In genomic region chr22:30933457-30933856, GRCh38 we compare ENCODE assay signal across 21 cellular contexts. TPM values are rescaled to one million over a fixed set of nuclear protein-coding genes. Genes with fewer than 3 reads are reported as not detected.
DNase-seq lines count a peak whose midpoint lies in the region; ATAC-seq, FAIRE-seq and TF ChIP-seq lines count a peak whose summit lies in the region.
"Had no signal": no experiment of that assay in that cellular context is flagged by ENCODE, and none has a peak within 500 bp of the region (broad histone marks: within the 10 kb centered on the region; RNA-seq: fewer than 3 reads in every experiment).

No MANE protein-coding gene starts in this region.

- no peak for FAIRE-seq in frontal cortex (lab: Jason Lieb, UNC)
- FAIRE-seq: A204.1, GM12892, GM18507 had no signal

- peaks cover 17% of the 10 kb centered on the region for H3K4me1 Mint-ChIP-seq in activated T-cell treated with anti-CD3 and anti-CD28 coated beads, Interleukin-2, amount 50 U/mL, for 24 hours (ENCODE audit: low read depth)
- peaks cover 6% of the 10 kb centered on the region for H3K4me1 Mint-ChIP-seq in endothelial cell (ENCODE audit: unreplicated experiment)
- H3K4me1 Mint-ChIP-seq in stimulated activated effector memory CD8-positive, alpha-beta T cell treated with anti-CD3 and anti-CD28 coated beads, Interleukin-12 subunit alpha, Interleukin-12 subunit beta, amount 100 ng/mL, for 72 hours = peaks cover 16% of the 10 kb centered on the region

- H3K9me3 ChIP-seq in HEK293 (ENCODE audit: control insufficient read depth, insufficient read depth, low read depth, low read length) = no peaks in the 10 kb centered on the region
- H3K9me3 ChIP-seq: BE2C had no signal

- no peak for ATAC-seq in stimulated activated effector memory CD8-positive, alpha-beta T cell treated with anti-CD3 and anti-CD28 coated beads, Interleukin-12 subunit alpha, Interleukin-12 subunit beta, amount 100 ng/mL, for 72 hours
- no peak for ATAC-seq in GM18868 (IDR thresholded peaks at IDR 0.05; ENCODE audit: unreplicated experiment)

- no peaks in the 10 kb centered on the region for H3K4me1 ChIP-seq in HEK293 (ENCODE audit: control insufficient read depth, insufficient read depth, low read length)
- H3K4me1 ChIP-seq: BE2C had no signal

- H3K36me3 Mint-ChIP-seq in activated T-cell treated with anti-CD3 and anti-CD28 coated beads, Interleukin-2, amount 50 U/mL, for 24 hours (ENCODE audit: low read depth) = peaks cover 92% of the 10 kb centered on the region
- H3K36me3 Mint-ChIP-seq in endothelial cell (ENCODE audit: low read depth, unreplicated experiment) = peaks cover 76% of the 10 kb centered on the region
- H3K36me3 Mint-ChIP-seq in stimulated activated effector memory CD8-positive, alpha-beta T cell treated with anti-CD3 and anti-CD28 coated beads, Interleukin-12 subunit alpha, Interleukin-12 subunit beta, amount 100 ng/mL, for 72 hours = peaks cover 98% of the 10 kb centered on the region

- no peaks in the 10 kb centered on the region for H3K27me3 Mint-ChIP-seq in activated T-cell treated with anti-CD3 and anti-CD28 coated beads, Interleukin-2, amount 50 U/mL, for 24 hours
- peaks cover 2% of the 10 kb centered on the region for H3K27me3 Mint-ChIP-seq in endothelial cell (ENCODE audit: unreplicated experiment)

- TF ChIP-seq CTCF in HEK293 (tag by site-specific recombination; IDR thresholded peaks at IDR 0.05) = no peak
- no peak for TF ChIP-seq CTCF in endothelial cell (IDR thresholded peaks at IDR 0.05; ENCODE audit: unreplicated experiment)

- no peak overlapping the region for H3K27ac ChIP-seq in HEK293 (ENCODE audit: extremely low read depth, low read depth, low read length)
- H3K27ac ChIP-seq: KMS-11 had no signal

- H3K4me3 Mint-ChIP-seq in activated T-cell treated with anti-CD3 and anti-CD28 coated beads, Interleukin-2, amount 50 U/mL, for 24 hours = no peak overlapping the region
- peak overlapping the region; percentile 47 for H3K4me3 Mint-ChIP-seq in endothelial cell (ENCODE audit: unreplicated experiment)
- no peak overlapping the region for H3K4me3 Mint-ChIP-seq in stimulated activated effector memory CD8-positive, alpha-beta T cell treated with anti-CD3 and anti-CD28 coated beads, Interleukin-12 subunit alpha, Interleukin-12 subunit beta, amount 100 ng/mL, for 72 hours

- H3K27ac Mint-ChIP-seq in activated T-cell treated with anti-CD3 and anti-CD28 coated beads, Interleukin-2, amount 50 U/mL, for 24 hours = peak overlapping the region; percentile 13
- no peak overlapping the region for H3K27ac Mint-ChIP-seq in endothelial cell (ENCODE audit: unreplicated experiment)
- H3K27ac Mint-ChIP-seq in stimulated activated effector memory CD8-positive, alpha-beta T cell treated with anti-CD3 and anti-CD28 coated beads, Interleukin-12 subunit alpha, Interleukin-12 subunit beta, amount 100 ng/mL, for 72 hours = peak overlapping the region; percentile 88

- POLR2A ChIA-PET in HEK293 (lab: Yijun Ruan, JAX) = no interaction called here

- no peaks in the 10 kb centered on the region for H3K9me3 Mint-ChIP-seq in activated T-cell treated with anti-CD3 and anti-CD28 coated beads, Interleukin-2, amount 50 U/mL, for 24 hours
- no peaks in the 10 kb centered on the region for H3K9me3 Mint-ChIP-seq in endothelial cell (ENCODE audit: unreplicated experiment)
- no peaks in the 10 kb centered on the region for H3K9me3 Mint-ChIP-seq in stimulated activated effector memory CD8-positive, alpha-beta T cell treated with anti-CD3 and anti-CD28 coated beads, Interleukin-12 subunit alpha, Interleukin-12 subunit beta, amount 100 ng/mL, for 72 hours
- H3K9me3 Mint-ChIP-seq: CD4-positive, CD25-positive, alpha-beta regulatory T cell had no signal

- CTCF ChIA-PET in HEK293 (lab: Yijun Ruan, JAX) = no interaction called here

- DNase-seq in activated T-cell treated with anti-CD3 and anti-CD28 coated beads, Interleukin-2, amount 50 U/mL, for 24 hours = no peak
- no peak for DNase-seq in activated T-cell treated with anti-CD3 and anti-CD28 coated beads, Interleukin-2, amount 50 U/mL, for 48 hours
- no peak for DNase-seq in endothelial cell (ENCODE audit: low spot score)
- DNase-seq in stimulated activated effector memory CD8-positive, alpha-beta T cell treated with anti-CD3 and anti-CD28 coated beads, Interleukin-12 subunit alpha, Interleukin-12 subunit beta, amount 100 ng/mL, for 72 hours (ENCODE audit: low spot score in 2 of 2) = no peak
- DNase-seq in frontal cortex (ENCODE audit: low spot score in 2 of 2) = no peak
- DNase-seq: BE2C; Calu3; CD4-positive, CD25-positive, alpha-beta regulatory T cell; MV-4-11; NCI-H187; NCI-H226; NCI-H524; NCI-H82; RPMI8226; SHP77 treated with DMSO at 0.1 percent for 48 hours had no signal

- H3K36me3 ChIP-seq in HEK293 (ENCODE audit: control insufficient read depth in 2 of 2, insufficient read depth in 1 of 2, low read length in 2 of 2) = peaks cover 70 to 95% of the 10 kb centered on the region in 2 experiments

- H3K4me3 ChIP-seq in HEK293 (ENCODE audit: low read depth, low read length) = no peak overlapping the region

TF ChIP-seq in HEK293, 187 proteins besides CTCF, POLR2A, EP300 and RAD21:
- TF ChIP-seq MZF1 (tag by site-specific recombination; IDR thresholded peaks at IDR 0.05; ENCODE audit: borderline replicate concordance) (no peak), ZNF404 (tag by site-specific recombination; IDR thresholded peaks at IDR 0.05) (no peak)
- TF ChIP-seq, protein P1, sequence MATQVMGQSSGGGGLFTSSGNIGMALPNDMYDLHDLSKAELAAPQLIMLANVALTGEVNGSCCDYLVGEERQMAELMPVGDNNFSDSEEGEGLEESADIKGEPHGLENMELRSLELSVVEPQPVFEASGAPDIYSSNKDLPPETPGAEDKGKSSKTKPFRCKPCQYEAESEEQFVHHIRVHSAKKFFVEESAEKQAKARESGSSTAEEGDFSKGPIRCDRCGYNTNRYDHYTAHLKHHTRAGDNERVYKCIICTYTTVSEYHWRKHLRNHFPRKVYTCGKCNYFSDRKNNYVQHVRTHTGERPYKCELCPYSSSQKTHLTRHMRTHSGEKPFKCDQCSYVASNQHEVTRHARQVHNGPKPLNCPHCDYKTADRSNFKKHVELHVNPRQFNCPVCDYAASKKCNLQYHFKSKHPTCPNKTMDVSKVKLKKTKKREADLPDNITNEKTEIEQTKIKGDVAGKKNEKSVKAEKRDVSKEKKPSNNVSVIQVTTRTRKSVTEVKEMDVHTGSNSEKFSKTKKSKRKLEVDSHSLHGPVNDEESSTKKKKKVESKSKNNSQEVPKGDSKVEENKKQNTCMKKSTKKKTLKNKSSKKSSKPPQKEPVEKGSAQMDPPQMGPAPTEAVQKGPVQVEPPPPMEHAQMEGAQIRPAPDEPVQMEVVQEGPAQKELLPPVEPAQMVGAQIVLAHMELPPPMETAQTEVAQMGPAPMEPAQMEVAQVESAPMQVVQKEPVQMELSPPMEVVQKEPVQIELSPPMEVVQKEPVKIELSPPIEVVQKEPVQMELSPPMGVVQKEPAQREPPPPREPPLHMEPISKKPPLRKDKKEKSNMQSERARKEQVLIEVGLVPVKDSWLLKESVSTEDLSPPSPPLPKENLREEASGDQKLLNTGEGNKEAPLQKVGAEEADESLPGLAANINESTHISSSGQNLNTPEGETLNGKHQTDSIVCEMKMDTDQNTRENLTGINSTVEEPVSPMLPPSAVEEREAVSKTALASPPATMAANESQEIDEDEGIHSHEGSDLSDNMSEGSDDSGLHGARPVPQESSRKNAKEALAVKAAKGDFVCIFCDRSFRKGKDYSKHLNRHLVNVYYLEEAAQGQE (tag by site-specific recombination; IDR thresholded peaks at IDR 0.05) = peak; percentile 83

RNA-seq across cellular contexts. Expression of gene MORC2, which starts 35.1 kb away (rescaled TPM):
- total RNA-seq in endothelial cell (ENCODE audit: unreplicated experiment) (56.2 TPM), frontal cortex (26.1 TPM)

RNA-seq across cellular contexts. Expression of gene TUG1, which starts 35.6 kb away (rescaled TPM):
- total RNA-seq in endothelial cell (ENCODE audit: unreplicated experiment) = 155 TPM
- total RNA-seq in frontal cortex = 55.8 TPM
